Comparison of ENCODE assay signal across 14 cellular contexts in the genomic region with DNA sequence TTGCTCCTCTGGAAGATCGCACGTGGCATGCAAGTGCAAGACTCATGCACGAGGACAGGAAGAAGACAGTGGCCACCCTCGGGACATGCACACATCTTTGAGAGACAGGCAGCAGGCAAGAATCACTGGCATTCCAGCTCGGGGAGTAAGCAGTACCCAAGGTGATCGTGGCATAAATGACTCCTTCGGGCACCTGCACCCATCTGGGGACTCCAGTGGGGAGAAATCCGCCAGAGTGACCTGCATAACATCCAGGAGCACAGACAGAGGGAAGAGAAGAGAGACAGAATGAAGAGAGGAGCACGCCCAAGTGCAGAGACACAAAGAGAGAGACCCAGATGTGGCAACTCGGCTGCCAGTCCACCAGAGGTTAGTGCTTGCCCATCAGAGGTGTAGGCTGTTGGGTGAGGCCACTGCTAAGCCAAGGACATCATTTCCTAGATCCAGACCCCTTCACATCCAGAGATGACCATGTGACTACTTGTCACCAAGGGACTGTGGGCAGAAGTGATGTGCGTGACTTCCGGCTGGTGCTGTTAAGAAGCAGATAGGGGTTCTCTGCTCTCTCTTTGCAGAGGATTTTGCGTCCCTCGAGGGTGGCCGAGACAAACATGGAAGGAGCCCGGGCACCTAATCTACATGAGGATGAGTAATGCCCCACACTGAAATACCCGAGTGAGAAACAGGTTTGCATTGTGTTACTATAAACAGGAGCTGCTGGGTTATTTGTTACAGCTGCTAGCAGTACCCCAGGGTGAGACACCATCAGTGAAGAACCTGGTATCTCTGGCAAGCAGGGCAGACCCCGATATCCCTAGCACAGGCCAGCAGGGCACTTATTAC.
"Had no signal": no experiment of that assay in that cellular context is flagged by ENCODE, and none has a peak within 500 bp of the region (broad histone marks: within the 10 kb centered on the region; RNA-seq: fewer than 3 reads in every experiment).

No MANE protein-coding gene starts in this region.

- H3K4me1 ChIP-seq: tibial artery had no signal

- H3K27ac ChIP-seq: tibial artery had no signal

- H3K27ac Mint-ChIP-seq: activated naive CD4-positive, alpha-beta T cell treated with anti-CD3 and anti-CD28 coated beads, Interleukin-2, amount 50 U/mL, for 72 hours; brain; dendritic cell treated with granulocyte-macrophage colony-stimulating factor and Interleukin-4, amounts not matched to agents 40 ng/mL and 50 ng/mL, for 4 days; effector memory CD8-positive, alpha-beta T cell; naive thymus-derived CD8-positive, alpha-beta T cell had no signal

- H3K4me3 ChIP-seq: mucosa of descending colon, tibial artery had no signal

- H3K9me3 Mint-ChIP-seq: activated naive CD4-positive, alpha-beta T cell treated with anti-CD3 and anti-CD28 coated beads, Interleukin-2, amount 50 U/mL, for 72 hours; brain; dendritic cell treated with granulocyte-macrophage colony-stimulating factor and Interleukin-4, amounts not matched to agents 40 ng/mL and 50 ng/mL, for 4 days; effector memory CD8-positive, alpha-beta T cell; naive thymus-derived CD8-positive, alpha-beta T cell had no signal

- H3K27me3 Mint-ChIP-seq: dendritic cell treated with granulocyte-macrophage colony-stimulating factor and Interleukin-4, amounts not matched to agents 40 ng/mL and 50 ng/mL, for 4 days had no signal

- H3K4me3 Mint-ChIP-seq: brain; dendritic cell treated with granulocyte-macrophage colony-stimulating factor and Interleukin-4, amounts not matched to agents 40 ng/mL and 50 ng/mL, for 4 days; effector memory CD8-positive, alpha-beta T cell; naive thymus-derived CD8-positive, alpha-beta T cell had no signal

- ATAC-seq: activated CD4-positive, CD25-positive, alpha-beta regulatory T cell treated with anti-CD3 and anti-CD28 coated beads, Interleukin-2, amount 50 U/mL, for 24 hours; activated naive CD4-positive, alpha-beta T cell treated with anti-CD3 and anti-CD28 coated beads, Interleukin-2, amount 50 U/mL, for 72 hours; effector memory CD8-positive, alpha-beta T cell; mucosa of descending colon; naive thymus-derived CD8-positive, alpha-beta T cell had no signal

- DNase-seq: amniotic stem cell; cerebellar nuclear complex; effector memory CD8-positive, alpha-beta T cell; erythroblast; glutamatergic neuron; mucosa of descending colon; naive thymus-derived CD8-positive, alpha-beta T cell; stimulated activated CD4-positive, alpha-beta T cell treated with anti-CD3 and anti-CD28 coated beads, Interleukin-15, amount 100 ng/mL, for 24 hours; stimulated activated CD4-positive, alpha-beta T cell treated with anti-CD3 and anti-CD28 coated beads, Interleukin-4, amount 100 ng/mL, for 4 hours had no signal

- H3K4me1 Mint-ChIP-seq: brain; naive thymus-derived CD8-positive, alpha-beta T cell had no signal

- H3K27me3 ChIP-seq: tibial artery had no signal

- H3K36me3 Mint-ChIP-seq: activated naive CD4-positive, alpha-beta T cell treated with anti-CD3 and anti-CD28 coated beads, Interleukin-2, amount 50 U/mL, for 72 hours; naive thymus-derived CD8-positive, alpha-beta T cell had no signal

- H3K9me3 ChIP-seq: mucosa of descending colon, tibial artery had no signal
